In the genomic region with DNA sequence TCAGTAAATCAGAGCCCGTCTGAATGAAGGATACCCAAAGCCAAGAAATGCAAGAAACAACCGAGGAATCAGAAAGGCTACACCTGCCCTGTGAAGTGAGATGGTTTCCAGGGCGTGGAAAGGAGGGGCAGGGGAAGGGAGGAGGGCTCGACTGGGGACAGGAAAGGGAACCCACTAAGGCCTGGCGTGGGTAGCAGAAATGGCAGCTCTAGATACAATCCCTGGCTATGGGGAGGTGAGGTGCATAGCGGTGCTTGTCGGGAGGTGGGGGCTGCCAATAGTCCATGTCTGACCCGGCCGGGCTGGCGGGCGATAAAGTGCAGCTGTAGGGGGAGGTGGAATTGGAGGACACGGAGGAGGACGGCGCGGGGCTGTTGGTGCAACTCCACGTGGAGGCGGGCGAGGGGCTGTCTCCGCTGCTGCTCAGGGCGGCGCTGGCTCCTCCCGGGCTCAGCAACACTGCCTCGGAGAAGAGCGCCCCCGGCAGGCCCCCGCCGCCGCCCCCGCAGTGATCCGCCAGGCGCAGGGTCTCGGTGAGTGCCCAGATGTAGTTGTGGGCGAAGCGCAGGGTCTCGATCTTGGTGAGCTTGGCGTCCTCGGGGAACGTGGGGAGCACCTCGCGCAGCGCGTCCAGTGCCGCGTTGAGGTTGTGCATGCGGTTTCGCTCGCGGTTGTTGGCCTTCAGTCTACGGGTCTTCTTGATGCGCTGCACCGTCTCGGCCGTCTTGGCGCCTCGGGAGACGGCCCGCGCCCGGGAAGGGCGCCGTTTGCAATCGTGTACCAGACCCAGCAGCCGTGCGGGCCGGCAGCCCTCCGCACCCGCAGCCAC, we compare ENCODE assay signal across 8 cellular contexts. TPM values are rescaled to one million over a fixed set of nuclear protein-coding genes. Genes with fewer than 3 reads are reported as not detected.
DNase-seq lines count a peak whose midpoint lies in the region; ATAC-seq and TF ChIP-seq lines count a peak whose summit lies in the region.

No MANE protein-coding gene starts in this region.

- no peak overlapping the region for H2BK15ac ChIP-seq in mesendoderm (replicated peaks; ENCODE audit: low read depth)

- TF ChIP-seq CTCF in GM06990 (IDR thresholded peaks at IDR 0.05; ENCODE audit: insufficient read depth, low read length, poor library complexity, severe bottlenecking): peak; percentile 56
- TF ChIP-seq CTCF in HL-60 (IDR thresholded peaks at IDR 0.05; ENCODE audit: insufficient read depth, low read length): no peak
- no peak for TF ChIP-seq CTCF in astrocyte of the cerebellum (IDR thresholded peaks at IDR 0.05; ENCODE audit: low read depth, low read length, missing control alignments)

- no peak overlapping the region for H3K4ac ChIP-seq in mesendoderm (ENCODE audit: low read depth, low read length)

- H3K4me1 ChIP-seq in mesendoderm (ENCODE audit: control insufficient read depth, low read depth, low read length): peaks cover 5% of the 10 kb centered on the region

- no peak overlapping the region for H2AK5ac ChIP-seq in mesendoderm (ENCODE audit: low read length)

- H3K56ac ChIP-seq in mesendoderm (ENCODE audit: low read length): peak overlapping the region; percentile 63

- H3K4me2 ChIP-seq in mesendoderm (ENCODE audit: low read length): peak overlapping the region; percentile 37

- H3K9ac ChIP-seq in mesendoderm (ENCODE audit: low read length): no peak overlapping the region

- in situ Hi-C loops in astrocyte of the cerebellum (cut with HindIII; ENCODE audit: low sequenced_read_pairs): no loop called here

- H4K5ac ChIP-seq in mesendoderm (ENCODE audit: low read length): no peak overlapping the region

- no peak overlapping the region for H2BK120ac ChIP-seq in mesendoderm (ENCODE audit: low read depth, low read length)

- H3K23ac ChIP-seq in mesendoderm (ENCODE audit: low read length): no peak overlapping the region

- H3K27me3 ChIP-seq in GM06990 (replicated peaks; ENCODE audit: control insufficient read depth, insufficient read depth, low read length) (no peaks in the 10 kb centered on the region), HL-60 (ENCODE audit: insufficient read depth, poor library complexity, severe bottlenecking) (peaks cover 83% of the 10 kb centered on the region), mesendoderm (ENCODE audit: insufficient read depth, low read length, poor library complexity) (peaks cover 76% of the 10 kb centered on the region)

- H3K4me3 ChIP-seq in GM06990 (replicated peaks; ENCODE audit: low read depth, low read length): peak overlapping the region; percentile 79
- H3K4me3 ChIP-seq in HL-60 (replicated peaks; ENCODE audit: insufficient read depth, low read length): peak overlapping the region; percentile 53
- peak overlapping the region; percentile 48 for H3K4me3 ChIP-seq in astrocyte of the cerebellum (ENCODE audit: low read depth, low read length)
- peak overlapping the region; percentile 17 for H3K4me3 ChIP-seq in mesendoderm (ENCODE audit: low read length)

- H4K8ac ChIP-seq in mesendoderm (ENCODE audit: low read depth, low read length): no peak overlapping the region

- WGBS in mesendoderm (ENCODE audit: extremely low coverage, insufficient coverage, low lambda C conversion rate): no CpG with 5 or more reads among the region's 67 CpGs

- H3K18ac ChIP-seq in mesendoderm (ENCODE audit: low read length): no peak overlapping the region

- peak; percentile 16 for ATAC-seq in GM19455 (IDR thresholded peaks at IDR 0.05; ENCODE audit: unreplicated experiment)

- H3K79me1 ChIP-seq in mesendoderm (ENCODE audit: low read length): no peaks in the 10 kb centered on the region

- H3K36me3 ChIP-seq in GM06990 (ENCODE audit: control insufficient read depth, insufficient read depth, low read length) (no peaks in the 10 kb centered on the region), mesendoderm (ENCODE audit: control insufficient read depth, insufficient read depth, low read length) (no peaks in the 10 kb centered on the region)

- H3K27ac ChIP-seq in HL-60 (replicated peaks) (no peak overlapping the region), mesendoderm (ENCODE audit: low read depth, low read length) (no peak overlapping the region)

- H2BK5ac ChIP-seq in mesendoderm (ENCODE audit: low read length): no peak overlapping the region

- peak; percentile 69 for DNase-seq in GM06990 (ENCODE audit: extremely low read depth, insufficient read length)
- DNase-seq in HL-60 (ENCODE audit: low read depth in 1 of 2, low spot score in 1 of 2): no peak
- no peak for DNase-seq in astrocyte of the cerebellum (ENCODE audit: low read depth)
- DNase-seq in mesendoderm: peak; percentile 39
- DNase-seq in NK-92 (lab: John Stamatoyannopoulos, UW; ENCODE audit: unreplicated experiment): no peak
- no peak for DNase-seq in NCI-H1436 treated with DMSO at 0.1 percent for 48 hours (lab: John Stamatoyannopoulos, UW)
- no peak for DNase-seq in amygdala (lab: John Stamatoyannopoulos, UW)

- no peaks in the 10 kb centered on the region for H3K79me2 ChIP-seq in mesendoderm (ENCODE audit: control insufficient read depth, insufficient read depth, low read length)

RNA-seq across cellular contexts. Expression of a gene that starts 1.3 kb away (rescaled TPM):
- not detected for polyA plus RNA-seq in mesendoderm (2013, experiment 1 of 2)
- polyA plus RNA-seq in mesendoderm (2013, experiment 2 of 2): 0.03 TPM

Comparison
In these comparisons a context has a peak if more than half of its experiments do, and no peak if none do; other contexts are left out.
1. DNase-seq: peak in GM06990 (single experiment) and mesendoderm (single experiment); none in HL-60 (0 of 2), astrocyte of the cerebellum (single experiment), NK-92 (single experiment), NCI-H1436 treated with DMSO at 0.1 percent for 48 hours (single experiment) and amygdala (0 of 56).
2. H3K4me3 ChIP-seq: peak in every context shown above with its lines; median percentile 79 in GM06990; 53 in HL-60; 48 in astrocyte of the cerebellum; 17 in mesendoderm.